8 cellular contexts compared by ENCODE assay signal in the genomic region with DNA sequence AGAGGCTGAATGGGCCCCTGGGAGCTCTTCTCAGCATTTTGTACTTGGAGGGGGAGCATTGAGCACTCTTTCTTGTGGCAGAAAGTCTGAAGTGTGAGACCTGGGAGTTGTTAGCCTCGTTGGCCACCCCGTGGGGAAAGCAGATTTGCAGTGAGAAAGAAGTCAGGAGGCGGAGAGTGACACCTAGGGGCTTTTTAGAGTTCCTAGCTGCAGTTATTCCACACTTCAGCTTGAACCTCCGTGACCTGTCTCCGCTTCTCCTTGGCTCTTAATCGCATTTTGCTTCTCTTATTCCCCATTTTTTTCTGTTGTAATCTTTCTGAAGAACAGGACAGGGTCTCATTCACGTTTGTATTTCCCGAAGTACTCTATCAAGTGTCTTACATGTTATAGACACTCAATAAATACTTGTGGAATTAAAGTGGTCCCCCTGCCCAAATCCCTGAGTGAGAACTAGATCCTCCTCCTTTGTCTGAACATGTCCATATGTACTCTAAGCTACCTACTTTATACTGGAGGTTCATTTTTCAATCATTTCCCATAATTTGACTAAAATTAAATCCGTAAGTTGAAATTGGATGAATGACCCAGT. TPM values are rescaled to one million over a fixed set of nuclear protein-coding genes. Genes with fewer than 3 reads are reported as not detected.
A peak's percentile ranks its signal among the peaks of the same experiment; 100 is the strongest.
DNase-seq lines count a peak whose midpoint lies in the region; ATAC-seq and TF ChIP-seq lines count a peak whose summit lies in the region.

No MANE protein-coding gene starts in this region.

- CTCF ChIA-PET in Caco-2 (lab: Charles Lee): interaction anchor here (0.5 to 4.0 kb wide), 6 partner anchors 23 to 384 kb away, joined by 4 to 43 read pairs (median 6); no protein-coding TSS in a partner anchor

- no peak overlapping the region for H3K27ac Mint-ChIP-seq in Caco-2 (ENCODE audit: unreplicated experiment)

- ATAC-seq in GM19372 (IDR thresholded peaks at IDR 0.05; ENCODE audit: low read depth, unreplicated experiment) (peak; percentile 84), HG03378 (IDR thresholded peaks at IDR 0.05; ENCODE audit: unreplicated experiment) (peak; percentile 95), lower lobe of right lung (peak; percentile 88 to 92)

- peaks cover 4% of the 10 kb centered on the region for H3K36me3 Mint-ChIP-seq in Caco-2 (ENCODE audit: insufficient read depth, unreplicated experiment)

- no peaks in the 10 kb centered on the region for H3K27me3 ChIP-seq in Caco-2 (replicated peaks; ENCODE audit: control insufficient read depth, insufficient read depth, low read length)
- peaks cover 0 to 3% (median 0%) of the 10 kb centered on the region in 45 donors for H3K27me3 ChIP-seq in dorsolateral prefrontal cortex
- H3K27me3 ChIP-seq in lower lobe of right lung (ENCODE audit: low read depth): no peaks in the 10 kb centered on the region

- H3K4me3 ChIP-seq in Caco-2 (ENCODE audit: low read depth, low read length): no peak overlapping the region
- peak overlapping the region in 6 of 59 donors; percentile 3 to 23 (median 9) for H3K4me3 ChIP-seq in dorsolateral prefrontal cortex
- H3K4me3 ChIP-seq in lower lobe of right lung: no peak overlapping the region

- DNase-seq in Caco-2 (peak; percentile 64 to 68), NCI-H510A treated with DMSO at 0.1 percent for 48 hours (lab: John Stamatoyannopoulos, UW) (peak; percentile 83), dorsolateral prefrontal cortex (peak in 8 of 10 donors; percentile 13 to 62 (median 52)), lower lobe of right lung (no peak)
- DNase-seq in activated CD4-positive, alpha-beta T cell treated with anti-CD3 and anti-CD28 coated beads, Interleukin-2, amount 50 U/mL, for 1 hour: peak; percentile 56
- peak; percentile 28 to 52 for DNase-seq in stimulated activated CD8-positive, alpha-beta memory T cell treated with anti-CD3 and anti-CD28 coated beads, Interleukin-7, amount 100 ng/mL, for 4 hours (ENCODE audit: low read depth in 2 of 2)

- peaks cover 8% of the 10 kb centered on the region for H3K27me3 Mint-ChIP-seq in Caco-2 (ENCODE audit: insufficient read depth, unreplicated experiment)

- no peak overlapping the region for H3K4me3 Mint-ChIP-seq in Caco-2 (ENCODE audit: unreplicated experiment)

- no peak overlapping the region for H3K27ac ChIP-seq in dorsolateral prefrontal cortex
- H3K27ac ChIP-seq in lower lobe of right lung: no peak overlapping the region

- no peaks in the 10 kb centered on the region for H3K9me3 Mint-ChIP-seq in Caco-2 (ENCODE audit: unreplicated experiment)

- POLR2A ChIA-PET in Caco-2 (lab: Charles Lee): interaction anchor here (1.0 kb wide), 1 partner anchor 153 kb away, joined by 3 read pairs; no protein-coding TSS in a partner anchor

- intact Hi-C loops in Caco-2 (cut with micrococcal nuclease; ENCODE audit: unreplicated experiment): loop anchor here (1.0 to 2.0 kb wide), 3 partner anchors 96 to 384 kb away; no protein-coding TSS in a partner anchor
- intact Hi-C loops in dorsolateral prefrontal cortex (cut with DNase I): loop anchor here (1.0 to 5.0 kb wide), 5 partner anchors 152 to 384 kb away; no protein-coding TSS in a partner anchor
- intact Hi-C loops in lower lobe of right lung (cut with DNase I): loop anchor here (10.0 kb wide), 1 partner anchor 154 kb away; no protein-coding TSS in a partner anchor

- no peaks in the 10 kb centered on the region for H3K4me1 Mint-ChIP-seq in Caco-2 (ENCODE audit: low read depth, unreplicated experiment)

- H3K4me1 ChIP-seq in Caco-2 (peaks cover 7% of the 10 kb centered on the region; the same call in 1 of the 2 replicates), lower lobe of right lung (peaks cover 10% of the 10 kb centered on the region)

- no peaks in the 10 kb centered on the region for H3K36me3 ChIP-seq in Caco-2 (ENCODE audit: control insufficient read depth, insufficient read depth, low read length)
- H3K36me3 ChIP-seq in lower lobe of right lung: no peaks in the 10 kb centered on the region

- TF ChIP-seq CTCF in Caco-2 (IDR thresholded peaks at IDR 0.05; ENCODE audit: insufficient read depth in 1 of 2, low read depth in 1 of 2, low read length in 1 of 2, severe bottlenecking in 1 of 2, unreplicated experiment in 1 of 2) (peak; percentile 55 to 61), dorsolateral prefrontal cortex (IDR thresholded peaks at IDR 0.05 in 54 of 56, conservative IDR thresholded peaks at IDR 0.05 in 2 of 56; ENCODE audit: low read depth in 1 of 56, partially characterized antibody in 56 of 56) (peak; percentile 24 to 97 (median 81)), lower lobe of right lung (IDR thresholded peaks at IDR 0.05) (peak; percentile 63)

- no TSS peak for BruUV-seq in Caco-2 (replicated peaks; lab: Mats Ljungman, UMichigan)

- no peaks in the 10 kb centered on the region for H3K9me3 ChIP-seq in Caco-2
- no peaks in the 10 kb centered on the region for H3K9me3 ChIP-seq in lower lobe of right lung

RNA-seq across cellular contexts. Expression of a gene that starts 14.5 kb away (rescaled TPM):
- total RNA-seq in Caco-2 (2022) (not detected in 2 replicates), dorsolateral prefrontal cortex (1 to 10 TPM in 8 of 120 experiments, under 1 TPM in 38, not detected in 74; 0.12 to 1.7 (median 0.56) TPM), lower lobe of right lung (2.2 TPM)

RNA-seq across cellular contexts. Expression of a gene that starts 17.0 kb away (rescaled TPM):
- total RNA-seq in Caco-2 (2022): not detected in 2 replicates
- total RNA-seq in dorsolateral prefrontal cortex: under 1 TPM in 3 of 120 experiments, not detected in 117; 0.22 to 0.44 (median 0.30) TPM
- total RNA-seq in lower lobe of right lung: 0.18 TPM
